ENCODE assay signal across 8 cellular contexts in genomic region chr1:41917835-41918449, GRCh38. TPM values are rescaled to one million over a fixed set of nuclear protein-coding genes. Genes with fewer than 3 reads are reported as not detected.
DNase-seq lines count a peak whose midpoint lies in the region; ATAC-seq and TF ChIP-seq lines count a peak whose summit lies in the region.

No MANE protein-coding gene starts in this region.

- DNase-seq in GM13977 (ENCODE audit: low spot score) (peak; percentile 47), NCI-H748 treated with DMSO at 0.1 percent for 48 hours (lab: John Stamatoyannopoulos, UW) (peak; percentile 99), head of caudate nucleus (peak in 40 of 42 donors; percentile 28 to 80 (median 64)), osteoblast (ENCODE audit: insufficient read length, low spot score, missing footprints) (peak; percentile 87), HuH-7.5 (ENCODE audit: low spot score) (no peak), HuH-7 (ENCODE audit: low spot score) (no peak)
- DNase-seq in activated naive CD4-positive, alpha-beta T cell treated with anti-CD3 and anti-CD28 coated beads, Interleukin-2, amount 50 U/mL, for 16 hours: peak; percentile 43

- no peaks in the 10 kb centered on the region for H3K79me2 ChIP-seq in osteoblast (ENCODE audit: insufficient read depth, low read length)

- H3K27me3 ChIP-seq in osteoblast (ENCODE audit: insufficient read depth, low read length): no peaks in the 10 kb centered on the region

- no peak overlapping the region for H3K27ac ChIP-seq in osteoblast (ENCODE audit: low read depth, low read length)

- H3K4me1 ChIP-seq in osteoblast (ENCODE audit: insufficient read depth, low read length): peaks cover 11% of the 10 kb centered on the region

- H2AFZ ChIP-seq in osteoblast (ENCODE audit: low read length): peak overlapping the region; percentile 88

- ATAC-seq in GM21723 (IDR thresholded peaks at IDR 0.05; ENCODE audit: unreplicated experiment): no peak

- H3K4me3 ChIP-seq in osteoblast (ENCODE audit: insufficient read depth, low read length): peak overlapping the region; percentile 73

- peak overlapping the region; percentile 85 for H3K4me2 ChIP-seq in osteoblast (ENCODE audit: insufficient read depth, low read length)

- no peaks in the 10 kb centered on the region for H3K9me3 ChIP-seq in osteoblast (ENCODE audit: low read depth, low read length)

- no peaks in the 10 kb centered on the region for H4K20me1 ChIP-seq in osteoblast (ENCODE audit: insufficient read depth, low read length)

- intact Hi-C loops in head of caudate nucleus (cut with DNase I): no loop called here

- in situ Hi-C loops in GM13977 (cut with MboI; ENCODE audit: low pct_unique_long_range_greater_than_20kb, low sequenced_read_pairs, unreplicated experiment): no loop called here

- no peaks in the 10 kb centered on the region for H3K36me3 ChIP-seq in osteoblast (ENCODE audit: insufficient read depth, low read length)

- no peak for TF ChIP-seq CTCF in GM13977 (IDR thresholded peaks at IDR 0.05; ENCODE audit: extremely low read depth, insufficient read depth, missing control alignments)
- TF ChIP-seq CTCF in osteoblast (IDR thresholded peaks at IDR 0.05; ENCODE audit: extremely low read depth, low read depth, low read length): no peak

RNA-seq across cellular contexts. Expression of gene HIVEP3, which starts 0.8 kb away (rescaled TPM):
- total RNA-seq in osteoblast: 1.8 TPM in 2 replicates

Comparison
In these comparisons a context has a peak if more than half of its experiments do, and no peak if none do; other contexts are left out.
1. DNase-seq: peak in GM13977 (single experiment), NCI-H748 treated with DMSO at 0.1 percent for 48 hours (single experiment), activated naive CD4-positive, alpha-beta T cell treated with anti-CD3 and anti-CD28 coated beads, Interleukin-2, amount 50 U/mL, for 16 hours (single experiment), head of caudate nucleus (40 of 42) and osteoblast (single experiment); none in HuH-7.5 (single experiment) and HuH-7 (single experiment).